Comparison of ENCODE assay signal across 8 cellular contexts in genomic region chr1:145425436-145426029, GRCh38. TPM values are rescaled to one million over a fixed set of nuclear protein-coding genes. Genes with fewer than 3 reads are reported as not detected.
DNase-seq lines count a peak whose midpoint lies in the region; ATAC-seq and TF ChIP-seq lines count a peak whose summit lies in the region.

A gene with protein sequence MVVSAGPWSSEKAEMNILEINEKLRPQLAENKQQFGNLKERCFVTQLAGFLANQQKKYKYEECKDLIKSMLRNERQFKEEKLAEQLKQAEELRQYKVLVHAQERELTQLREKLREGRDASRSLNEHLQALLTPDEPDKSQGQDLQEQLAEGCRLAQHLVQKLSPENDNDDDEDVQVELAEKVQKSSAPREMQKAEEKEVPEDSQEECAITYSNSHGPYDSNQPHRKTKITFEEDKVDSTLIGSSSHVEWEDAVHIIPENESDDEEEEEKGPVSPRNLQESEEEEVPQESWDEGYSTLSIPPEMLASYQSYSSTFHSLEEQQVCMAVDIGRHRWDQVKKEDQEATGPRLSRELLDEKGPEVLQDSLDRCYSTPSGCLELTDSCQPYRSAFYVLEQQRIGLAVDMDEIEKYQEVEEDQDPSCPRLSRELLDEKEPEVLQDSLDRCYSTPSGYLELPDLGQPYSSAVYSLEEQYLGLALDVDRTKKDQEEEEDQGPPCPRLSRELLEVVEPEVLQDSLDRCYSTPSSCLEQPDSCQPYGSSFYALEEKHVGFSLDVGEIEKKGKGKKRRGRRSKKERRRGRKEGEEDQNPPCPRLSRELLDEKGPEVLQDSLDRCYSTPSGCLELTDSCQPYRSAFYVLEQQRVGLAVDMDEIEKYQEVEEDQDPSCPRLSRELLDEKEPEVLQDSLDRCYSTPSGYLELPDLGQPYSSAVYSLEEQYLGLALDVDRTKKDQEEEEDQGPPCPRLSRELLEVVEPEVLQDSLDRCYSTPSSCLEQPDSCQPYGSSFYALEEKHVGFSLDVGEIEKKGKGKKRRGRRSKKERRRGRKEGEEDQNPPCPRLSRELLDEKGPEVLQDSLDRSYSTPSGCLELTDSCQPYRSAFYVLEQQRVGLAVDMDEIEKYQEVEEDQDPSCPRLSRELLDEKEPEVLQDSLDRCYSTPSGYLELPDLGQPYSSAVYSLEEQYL (N-terminal part only) (minus strand): TSS chr1:145425603. CDS start chr1:145405272, 20,331 bp downstream.

- no peaks in the 10 kb centered on the region for H3K79me2 ChIP-seq in DND-41 (ENCODE audit: insufficient read depth, low read length)
- H3K79me2 ChIP-seq in GM23248 (ENCODE audit: insufficient read depth), result peaks cover 10% of the 10 kb centered on the region; the same call in 1 of the 2 replicates
- H3K79me2 ChIP-seq in Karpas-422 (ENCODE audit: low read length), result peaks cover 8% of the 10 kb centered on the region; the same call in 1 of the 2 replicates

- H3K9ac ChIP-seq in DND-41 (ENCODE audit: low read depth, low read length) (peak within 1 kb of the TSS; percentile 65), GM23248 (peak within 1 kb of the TSS; percentile 67), Karpas-422 (ENCODE audit: low read length) (peak within 1 kb of the TSS; percentile 75), neuronal stem cell (ENCODE audit: low read depth, low read length, poor library complexity) (peak within 1 kb of the TSS; percentile 84), stomach smooth muscle (ENCODE audit: low read length in 2 of 2) (peak within 1 kb of the TSS; percentile 42 to 45)

- no peak within 1 kb of the TSS for H3K4ac ChIP-seq in neuronal stem cell (ENCODE audit: low read length)

- peak within 1 kb of the TSS; percentile 99 for H2AFZ ChIP-seq in DND-41 (ENCODE audit: low read depth, low read length)
- peak within 1 kb of the TSS; percentile 88 for H2AFZ ChIP-seq in GM23248
- H2AFZ ChIP-seq in Karpas-422 (ENCODE audit: low read length), result peak within 1 kb of the TSS; percentile 96
- H2AFZ ChIP-seq in neuronal stem cell (ENCODE audit: low read length), result peak within 1 kb of the TSS; percentile 99

- WGBS in GM23248 (ENCODE audit: low coverage in 1 of 2, low lambda C conversion rate in 2 of 2, missing lambda C conversion rate in 2 of 2), 2 experiments, result 1% methylated on average over 46 to 50 of the region's 50 CpGs
- no CpG with 5 or more reads among the region's 50 CpGs for WGBS in neuronal stem cell (ENCODE audit: extremely low coverage in 2 of 2, insufficient read length in 2 of 2, insufficient replicate concordance in 1 of 2), 2 donors

- peaks cover 4% of the 10 kb centered on the region; the same call in 1 of the 2 replicates for H3F3A ChIP-seq in GM23248 (ENCODE audit: insufficient read depth)

- peak within 1 kb of the TSS; percentile 85 for H3K18ac ChIP-seq in neuronal stem cell (ENCODE audit: low read length)

- no peak within 1 kb of the TSS for H2AK5ac ChIP-seq in neuronal stem cell (ENCODE audit: low read depth, low read length)

- H3K4me2 ChIP-seq in DND-41 (ENCODE audit: insufficient read depth, low read length) (peak within 1 kb of the TSS; percentile 97), GM23248 (ENCODE audit: unreplicated experiment) (peak within 1 kb of the TSS; percentile 92), Karpas-422 (ENCODE audit: low read depth, low read length, poor library complexity, severe bottlenecking) (peak within 1 kb of the TSS; percentile 73), neuronal stem cell (ENCODE audit: insufficient read depth, low read length, poor library complexity, severe bottlenecking) (peak within 1 kb of the TSS; percentile 66)

- ATAC-seq in DND-41 (ENCODE audit: insufficient read depth, low read depth), result peak; percentile 95
- peak; percentile 89 for ATAC-seq in foreskin keratinocyte

- no peak within 1 kb of the TSS for H3K23ac ChIP-seq in neuronal stem cell (ENCODE audit: low read depth, low read length, poor library complexity)

- in situ Hi-C loops in GM23248 (cut with MboI), result no loop called here

- peak within 1 kb of the TSS; percentile 57 to 90 for H3K4me3 ChIP-seq in DND-41 (ENCODE audit: low read depth in 1 of 2, low read length in 2 of 2)
- peak within 1 kb of the TSS; percentile 77 for H3K4me3 ChIP-seq in GM23248
- H3K4me3 ChIP-seq in Karpas-422 (ENCODE audit: low read length), result peak within 1 kb of the TSS; percentile 82
- H3K4me3 ChIP-seq in neuronal stem cell (ENCODE audit: low read length in 2 of 2), result peak within 1 kb of the TSS; percentile 71 to 85
- peak within 1 kb of the TSS; percentile 65 to 79 for H3K4me3 ChIP-seq in stomach smooth muscle (ENCODE audit: low read length in 2 of 2)

- H3K27ac ChIP-seq in DND-41 (ENCODE audit: low read length) (peak within 1 kb of the TSS; percentile 52; the same call in 1 of the 2 replicates), GM23248 (peak within 1 kb of the TSS; percentile 60), Karpas-422 (ENCODE audit: low read length) (no peak within 1 kb of the TSS), foreskin keratinocyte (no peak within 1 kb of the TSS), neuronal stem cell (replicated peaks; ENCODE audit: low read length) (peak within 1 kb of the TSS; percentile 79), stomach smooth muscle (ENCODE audit: low read length) (no peak within 1 kb of the TSS)

- no peak within 1 kb of the TSS for H4K91ac ChIP-seq in neuronal stem cell (ENCODE audit: low read depth, low read length, poor library complexity)

- H3K36me3 ChIP-seq in DND-41 (ENCODE audit: insufficient read depth, low read length) (no peaks in the 10 kb centered on the region), GM23248 (ENCODE audit: low read depth) (no peaks in the 10 kb centered on the region), Karpas-422 (ENCODE audit: insufficient read depth, low read length) (no peaks in the 10 kb centered on the region), neuronal stem cell (replicated peaks in 1 of 2; ENCODE audit: control insufficient read depth in 2 of 2, insufficient read depth in 2 of 2, low read length in 2 of 2) (no peaks in the 10 kb centered on the region), stomach smooth muscle (ENCODE audit: control insufficient read depth in 2 of 2, insufficient read depth in 2 of 2, low read length in 2 of 2) (no peaks in the 10 kb centered on the region)

- no peak within 1 kb of the TSS for H2BK120ac ChIP-seq in neuronal stem cell (ENCODE audit: low read depth, low read length)

- DNase-seq in DND-41 (peak; percentile 73), GM23248 (peak; percentile 81), Karpas-422 (peak; percentile 92), SHP77 treated with DMSO at 0.1 percent for 48 hours (lab: John Stamatoyannopoulos, UW) (peak; percentile 89), activated gamma-delta T cell (lab: John Stamatoyannopoulos, UW) (peak; percentile 61), foreskin keratinocyte (peak; percentile 37 to 64), neuronal stem cell (ENCODE audit: low spot score) (peak; percentile 90)

- H3K79me1 ChIP-seq in neuronal stem cell (ENCODE audit: low read depth, low read length), result no peaks in the 10 kb centered on the region

- no peak within 1 kb of the TSS for H4K8ac ChIP-seq in neuronal stem cell (ENCODE audit: low read depth, low read length)

- no peaks in the 10 kb centered on the region for H3K9me3 ChIP-seq in DND-41 (ENCODE audit: insufficient read depth, low read length, severe bottlenecking)
- no peaks in the 10 kb centered on the region for H3K9me3 ChIP-seq in GM23248 (ENCODE audit: low read depth)
- H3K9me3 ChIP-seq in Karpas-422 (ENCODE audit: low read length), result 0 out of 2 replicates have a peak, but pooled peaks cover 6% of the 10 kb centered on the region
- H3K9me3 ChIP-seq in neuronal stem cell (replicated peaks in 1 of 2; ENCODE audit: control insufficient read depth in 2 of 2, insufficient read depth in 1 of 2, low read depth in 1 of 2, low read length in 2 of 2), result peaks cover 2 to 13% of the 10 kb centered on the region in 2 donors
- peaks cover 0 to 3% of the 10 kb centered on the region in 2 donors for H3K9me3 ChIP-seq in stomach smooth muscle (ENCODE audit: control insufficient read depth in 2 of 2, low read length in 2 of 2)

- H3K27me3 ChIP-seq in DND-41 (ENCODE audit: insufficient read depth, low read length, poor library complexity) (no peaks in the 10 kb centered on the region), GM23248 (replicated peaks; ENCODE audit: insufficient read depth) (peaks cover 31% of the 10 kb centered on the region), Karpas-422 (ENCODE audit: low read length) (no peaks in the 10 kb centered on the region), foreskin keratinocyte (peaks cover 31% of the 10 kb centered on the region), neuronal stem cell (ENCODE audit: control insufficient read depth in 3 of 3, insufficient read depth in 3 of 3, low read depth in 1 of 3, low read length in 3 of 3) (peaks cover 2 to 28% (median 27%) of the 10 kb centered on the region in 3 experiments), stomach smooth muscle (ENCODE audit: control insufficient read depth in 1 of 2, insufficient read depth in 2 of 2, low read length in 2 of 2) (peaks cover 7 to 18% of the 10 kb centered on the region in 2 donors)

- H4K20me1 ChIP-seq in DND-41 (ENCODE audit: insufficient read depth, low read length) (no peaks in the 10 kb centered on the region), GM23248 (ENCODE audit: insufficient read depth) (no peaks in the 10 kb centered on the region), Karpas-422 (ENCODE audit: insufficient read depth, low read depth, low read length) (no peaks in the 10 kb centered on the region)

- no peak within 1 kb of the TSS for H2BK15ac ChIP-seq in neuronal stem cell (ENCODE audit: low read length)

- no peak within 1 kb of the TSS for H2BK12ac ChIP-seq in neuronal stem cell (ENCODE audit: low read length)

- H3K9me2 ChIP-seq in GM23248 (ENCODE audit: insufficient read depth), result no peaks in the 10 kb centered on the region
- no peaks in the 10 kb centered on the region for H3K9me2 ChIP-seq in Karpas-422 (replicated peaks; ENCODE audit: insufficient read depth, low read length)

- no peak for TF ChIP-seq CTCF in DND-41 (IDR thresholded peaks at IDR 0.05; ENCODE audit: borderline replicate concordance, extremely low read depth, low read length, poor library complexity, severe bottlenecking)
- TF ChIP-seq CTCF in foreskin keratinocyte (conservative IDR thresholded peaks at IDR 0.05), result no peak

- H3K4me1 ChIP-seq in DND-41 (ENCODE audit: insufficient read depth, low read length) (peaks cover 16% of the 10 kb centered on the region), GM23248 (ENCODE audit: insufficient read depth) (no peaks in the 10 kb centered on the region), Karpas-422 (ENCODE audit: low read length) (peaks cover 6% of the 10 kb centered on the region; the same call in 1 of the 2 replicates), foreskin keratinocyte (no peaks in the 10 kb centered on the region), neuronal stem cell (ENCODE audit: control insufficient read depth in 2 of 2, insufficient read depth in 1 of 2, low read depth in 1 of 2, low read length in 2 of 2) (peaks cover 0 to 2% of the 10 kb centered on the region in 2 donors), stomach smooth muscle (ENCODE audit: control insufficient read depth, insufficient read depth, low read length) (peaks cover 3% of the 10 kb centered on the region)

- no peak within 1 kb of the TSS for H3K14ac ChIP-seq in neuronal stem cell (ENCODE audit: low read length)

- no peak within 1 kb of the TSS for H2BK5ac ChIP-seq in neuronal stem cell (ENCODE audit: low read length)

RNA-seq across cellular contexts. Expression of the gene that starts here (rescaled TPM):
- total RNA-seq in GM23248 (2014; rRNA removed; shearing (Covaris generic)), result 1.4 and 3.0 TPM in 2 replicates
- polyA plus RNA-seq in GM23248 (2016; fragmentation: Nextera tagmentation; extraction: Ambion mirVana), result 0.68 and 1.5 TPM in 2 replicates
- 4.9 and 12.2 TPM in 2 replicates for total RNA-seq in Karpas-422 (2014; rRNA removed; shearing (Covaris generic); ENCODE audit: low replicate concordance)
- total RNA-seq in foreskin keratinocyte, result 3.7 and 5.0 TPM in 2 replicates
- 1.4 and 2.0 TPM in 2 replicates for polyA plus RNA-seq in foreskin keratinocyte
- polyA plus RNA-seq in neuronal stem cell (2013, experiment 1 of 2), result 0.43 TPM
- polyA plus RNA-seq in neuronal stem cell (2013, experiment 2 of 2), result 0.50 TPM

Comparison
In these comparisons a context has a peak if more than half of its experiments do, and no peak if none do; other contexts are left out.
1. H3K27ac ChIP-seq: peak in DND-41 (single experiment), GM23248 (single experiment) and neuronal stem cell (single experiment); none in Karpas-422 (single experiment), foreskin keratinocyte (single experiment) and stomach smooth muscle (single experiment).
2. Peak in every context shown above with its lines, with median percentiles within 50 percentile points of each other: DNase-seq, H2AFZ ChIP-seq, H3K4me2 ChIP-seq, H3K4me3 ChIP-seq and H3K9ac ChIP-seq.